Comparison of ENCODE assay signal across 2 cellular contexts in the genomic region with DNA sequence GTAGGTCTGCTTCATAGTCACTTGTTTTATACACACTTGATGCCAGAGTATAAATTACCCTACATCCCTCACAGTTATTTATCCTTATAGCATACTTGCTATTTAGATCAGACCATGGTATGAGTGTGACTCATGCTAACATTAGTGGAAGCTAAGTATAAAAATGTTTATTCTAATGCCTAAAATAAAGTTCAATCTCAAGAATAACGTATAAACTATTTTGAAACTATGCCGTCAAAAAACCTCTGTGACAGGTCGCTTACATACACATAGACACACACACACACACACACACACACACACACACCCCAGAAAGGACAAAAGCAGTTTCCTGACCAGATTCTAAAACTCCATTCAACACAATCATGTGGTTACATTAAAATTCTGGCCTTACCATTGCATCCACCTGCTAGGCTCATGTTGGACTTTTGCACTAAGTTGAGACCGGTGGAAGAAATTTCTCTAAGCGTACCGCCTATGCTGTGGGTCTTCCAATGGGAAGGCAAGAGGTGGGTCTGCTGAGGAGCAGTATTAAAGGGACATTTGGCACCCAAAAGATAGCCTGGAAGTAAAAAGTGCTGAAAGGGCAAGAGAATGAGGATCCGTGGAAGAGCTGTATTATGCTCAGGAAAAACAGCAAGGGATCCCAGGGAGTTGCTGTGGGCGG.
TF ChIP-seq lines count a peak whose summit lies in the region.

No MANE protein-coding gene starts in this region.

TF ChIP-seq in GM23338, 12 proteins besides CTCF, POLR2A, EP300 and RAD21 (continued from another document and continues in another):
- TF ChIP-seq, protein P1, sequence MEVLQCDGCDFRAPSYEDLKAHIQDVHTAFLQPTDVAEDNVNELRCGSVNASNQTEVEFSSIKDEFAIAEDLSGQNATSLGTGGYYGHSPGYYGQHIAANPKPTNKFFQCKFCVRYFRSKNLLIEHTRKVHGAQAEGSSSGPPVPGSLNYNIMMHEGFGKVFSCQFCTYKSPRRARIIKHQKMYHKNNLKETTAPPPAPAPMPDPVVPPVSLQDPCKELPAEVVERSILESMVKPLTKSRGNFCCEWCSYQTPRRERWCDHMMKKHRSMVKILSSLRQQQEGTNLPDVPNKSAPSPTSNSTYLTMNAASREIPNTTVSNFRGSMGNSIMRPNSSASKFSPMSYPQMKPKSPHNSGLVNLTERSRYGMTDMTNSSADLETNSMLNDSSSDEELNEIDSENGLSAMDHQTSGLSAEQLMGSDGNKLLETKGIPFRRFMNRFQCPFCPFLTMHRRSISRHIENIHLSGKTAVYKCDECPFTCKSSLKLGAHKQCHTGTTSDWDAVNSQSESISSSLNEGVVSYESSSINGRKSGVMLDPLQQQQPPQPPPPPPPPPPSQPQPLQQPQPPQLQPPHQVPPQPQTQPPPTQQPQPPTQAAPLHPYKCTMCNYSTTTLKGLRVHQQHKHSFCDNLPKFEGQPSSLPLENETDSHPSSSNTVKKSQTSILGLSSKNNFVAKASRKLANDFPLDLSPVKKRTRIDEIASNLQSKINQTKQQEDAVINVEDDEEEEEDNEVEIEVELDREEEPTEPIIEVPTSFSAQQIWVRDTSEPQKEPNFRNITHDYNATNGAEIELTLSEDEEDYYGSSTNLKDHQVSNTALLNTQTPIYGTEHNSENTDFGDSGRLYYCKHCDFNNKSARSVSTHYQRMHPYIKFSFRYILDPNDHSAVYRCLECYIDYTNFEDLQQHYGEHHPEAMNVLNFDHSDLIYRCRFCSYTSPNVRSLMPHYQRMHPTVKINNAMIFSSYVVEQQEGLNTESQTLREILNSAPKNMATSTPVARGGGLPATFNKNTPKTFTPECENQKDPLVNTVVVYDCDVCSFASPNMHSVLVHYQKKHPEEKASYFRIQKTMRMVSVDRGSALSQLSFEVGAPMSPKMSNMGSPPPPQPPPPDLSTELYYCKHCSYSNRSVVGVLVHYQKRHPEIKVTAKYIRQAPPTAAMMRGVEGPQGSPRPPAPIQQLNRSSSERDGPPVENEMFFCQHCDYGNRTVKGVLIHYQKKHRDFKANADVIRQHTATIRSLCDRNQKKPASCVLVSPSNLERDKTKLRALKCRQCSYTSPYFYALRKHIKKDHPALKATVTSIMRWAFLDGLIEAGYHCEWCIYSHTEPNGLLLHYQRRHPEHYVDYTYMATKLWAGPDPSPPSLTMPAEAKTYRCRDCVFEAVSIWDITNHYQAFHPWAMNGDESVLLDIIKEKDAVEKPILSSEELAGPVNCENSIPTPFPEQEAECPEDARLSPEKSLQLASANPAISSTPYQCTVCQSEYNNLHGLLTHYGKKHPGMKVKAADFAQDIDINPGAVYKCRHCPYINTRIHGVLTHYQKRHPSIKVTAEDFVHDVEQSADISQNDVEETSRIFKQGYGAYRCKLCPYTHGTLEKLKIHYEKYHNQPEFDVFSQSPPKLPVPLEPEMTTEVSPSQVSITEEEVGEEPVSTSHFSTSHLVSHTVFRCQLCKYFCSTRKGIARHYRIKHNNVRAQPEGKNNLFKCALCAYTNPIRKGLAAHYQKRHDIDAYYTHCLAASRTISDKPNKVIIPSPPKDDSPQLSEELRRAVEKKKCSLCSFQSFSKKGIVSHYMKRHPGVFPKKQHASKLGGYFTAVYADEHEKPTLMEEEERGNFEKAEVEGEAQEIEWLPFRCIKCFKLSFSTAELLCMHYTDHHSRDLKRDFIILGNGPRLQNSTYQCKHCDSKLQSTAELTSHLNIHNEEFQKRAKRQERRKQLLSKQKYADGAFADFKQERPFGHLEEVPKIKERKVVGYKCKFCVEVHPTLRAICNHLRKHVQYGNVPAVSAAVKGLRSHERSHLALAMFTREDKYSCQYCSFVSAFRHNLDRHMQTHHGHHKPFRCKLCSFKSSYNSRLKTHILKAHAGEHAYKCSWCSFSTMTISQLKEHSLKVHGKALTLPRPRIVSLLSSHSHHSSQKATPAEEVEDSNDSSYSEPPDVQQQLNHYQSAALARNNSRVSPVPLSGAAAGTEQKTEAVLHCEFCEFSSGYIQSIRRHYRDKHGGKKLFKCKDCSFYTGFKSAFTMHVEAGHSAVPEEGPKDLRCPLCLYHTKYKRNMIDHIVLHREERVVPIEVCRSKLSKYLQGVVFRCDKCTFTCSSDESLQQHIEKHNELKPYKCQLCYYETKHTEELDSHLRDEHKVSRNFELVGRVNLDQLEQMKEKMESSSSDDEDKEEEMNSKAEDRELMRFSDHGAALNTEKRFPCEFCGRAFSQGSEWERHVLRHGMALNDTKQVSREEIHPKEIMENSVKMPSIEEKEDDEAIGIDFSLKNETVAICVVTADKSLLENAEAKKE (CRISPR knock-in tag; IDR thresholded peaks at IDR 0.05) = no peak
- TF ChIP-seq EZH2phosphoT487 (IDR thresholded peaks at IDR 0.05; ENCODE audit: unreplicated experiment) (no peak), ZNF114 (CRISPR knock-in tag; IDR thresholded peaks at IDR 0.05) (no peak), EZH2 (IDR thresholded peaks at IDR 0.05; ENCODE audit: low read depth, unreplicated experiment) (no peak), CREB1 (CRISPR knock-in tag; IDR thresholded peaks at IDR 0.05; ENCODE audit: low read depth) (no peak), JUNB (IDR thresholded peaks at IDR 0.05; ENCODE audit: unreplicated experiment) (no peak), STAT1 (IDR thresholded peaks at IDR 0.05; ENCODE audit: unreplicated experiment) (no peak)
- TF ChIP-seq, protein P2, sequence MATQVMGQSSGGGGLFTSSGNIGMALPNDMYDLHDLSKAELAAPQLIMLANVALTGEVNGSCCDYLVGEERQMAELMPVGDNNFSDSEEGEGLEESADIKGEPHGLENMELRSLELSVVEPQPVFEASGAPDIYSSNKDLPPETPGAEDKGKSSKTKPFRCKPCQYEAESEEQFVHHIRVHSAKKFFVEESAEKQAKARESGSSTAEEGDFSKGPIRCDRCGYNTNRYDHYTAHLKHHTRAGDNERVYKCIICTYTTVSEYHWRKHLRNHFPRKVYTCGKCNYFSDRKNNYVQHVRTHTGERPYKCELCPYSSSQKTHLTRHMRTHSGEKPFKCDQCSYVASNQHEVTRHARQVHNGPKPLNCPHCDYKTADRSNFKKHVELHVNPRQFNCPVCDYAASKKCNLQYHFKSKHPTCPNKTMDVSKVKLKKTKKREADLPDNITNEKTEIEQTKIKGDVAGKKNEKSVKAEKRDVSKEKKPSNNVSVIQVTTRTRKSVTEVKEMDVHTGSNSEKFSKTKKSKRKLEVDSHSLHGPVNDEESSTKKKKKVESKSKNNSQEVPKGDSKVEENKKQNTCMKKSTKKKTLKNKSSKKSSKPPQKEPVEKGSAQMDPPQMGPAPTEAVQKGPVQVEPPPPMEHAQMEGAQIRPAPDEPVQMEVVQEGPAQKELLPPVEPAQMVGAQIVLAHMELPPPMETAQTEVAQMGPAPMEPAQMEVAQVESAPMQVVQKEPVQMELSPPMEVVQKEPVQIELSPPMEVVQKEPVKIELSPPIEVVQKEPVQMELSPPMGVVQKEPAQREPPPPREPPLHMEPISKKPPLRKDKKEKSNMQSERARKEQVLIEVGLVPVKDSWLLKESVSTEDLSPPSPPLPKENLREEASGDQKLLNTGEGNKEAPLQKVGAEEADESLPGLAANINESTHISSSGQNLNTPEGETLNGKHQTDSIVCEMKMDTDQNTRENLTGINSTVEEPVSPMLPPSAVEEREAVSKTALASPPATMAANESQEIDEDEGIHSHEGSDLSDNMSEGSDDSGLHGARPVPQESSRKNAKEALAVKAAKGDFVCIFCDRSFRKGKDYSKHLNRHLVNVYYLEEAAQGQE (IDR thresholded peaks at IDR 0.05; ENCODE audit: unreplicated experiment) = no peak

TF ChIP-seq in WTC11, 78 proteins besides CTCF, POLR2A, EP300 and RAD21 (continued from another document):
- TF ChIP-seq, protein P3, sequence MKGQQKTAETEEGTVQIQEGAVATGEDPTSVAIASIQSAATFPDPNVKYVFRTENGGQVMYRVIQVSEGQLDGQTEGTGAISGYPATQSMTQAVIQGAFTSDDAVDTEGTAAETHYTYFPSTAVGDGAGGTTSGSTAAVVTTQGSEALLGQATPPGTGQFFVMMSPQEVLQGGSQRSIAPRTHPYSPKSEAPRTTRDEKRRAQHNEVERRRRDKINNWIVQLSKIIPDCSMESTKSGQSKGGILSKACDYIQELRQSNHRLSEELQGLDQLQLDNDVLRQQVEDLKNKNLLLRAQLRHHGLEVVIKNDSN (CRISPR knock-in tag; IDR thresholded peaks at IDR 0.05) = no peak
- TF ChIP-seq GABPB1 (CRISPR knock-in tag; IDR thresholded peaks at IDR 0.05) = no peak
- no peak for TF ChIP-seq SMAD3 (CRISPR knock-in tag; IDR thresholded peaks at IDR 0.05; ENCODE audit: borderline replicate concordance)
- TF ChIP-seq, protein P4, sequence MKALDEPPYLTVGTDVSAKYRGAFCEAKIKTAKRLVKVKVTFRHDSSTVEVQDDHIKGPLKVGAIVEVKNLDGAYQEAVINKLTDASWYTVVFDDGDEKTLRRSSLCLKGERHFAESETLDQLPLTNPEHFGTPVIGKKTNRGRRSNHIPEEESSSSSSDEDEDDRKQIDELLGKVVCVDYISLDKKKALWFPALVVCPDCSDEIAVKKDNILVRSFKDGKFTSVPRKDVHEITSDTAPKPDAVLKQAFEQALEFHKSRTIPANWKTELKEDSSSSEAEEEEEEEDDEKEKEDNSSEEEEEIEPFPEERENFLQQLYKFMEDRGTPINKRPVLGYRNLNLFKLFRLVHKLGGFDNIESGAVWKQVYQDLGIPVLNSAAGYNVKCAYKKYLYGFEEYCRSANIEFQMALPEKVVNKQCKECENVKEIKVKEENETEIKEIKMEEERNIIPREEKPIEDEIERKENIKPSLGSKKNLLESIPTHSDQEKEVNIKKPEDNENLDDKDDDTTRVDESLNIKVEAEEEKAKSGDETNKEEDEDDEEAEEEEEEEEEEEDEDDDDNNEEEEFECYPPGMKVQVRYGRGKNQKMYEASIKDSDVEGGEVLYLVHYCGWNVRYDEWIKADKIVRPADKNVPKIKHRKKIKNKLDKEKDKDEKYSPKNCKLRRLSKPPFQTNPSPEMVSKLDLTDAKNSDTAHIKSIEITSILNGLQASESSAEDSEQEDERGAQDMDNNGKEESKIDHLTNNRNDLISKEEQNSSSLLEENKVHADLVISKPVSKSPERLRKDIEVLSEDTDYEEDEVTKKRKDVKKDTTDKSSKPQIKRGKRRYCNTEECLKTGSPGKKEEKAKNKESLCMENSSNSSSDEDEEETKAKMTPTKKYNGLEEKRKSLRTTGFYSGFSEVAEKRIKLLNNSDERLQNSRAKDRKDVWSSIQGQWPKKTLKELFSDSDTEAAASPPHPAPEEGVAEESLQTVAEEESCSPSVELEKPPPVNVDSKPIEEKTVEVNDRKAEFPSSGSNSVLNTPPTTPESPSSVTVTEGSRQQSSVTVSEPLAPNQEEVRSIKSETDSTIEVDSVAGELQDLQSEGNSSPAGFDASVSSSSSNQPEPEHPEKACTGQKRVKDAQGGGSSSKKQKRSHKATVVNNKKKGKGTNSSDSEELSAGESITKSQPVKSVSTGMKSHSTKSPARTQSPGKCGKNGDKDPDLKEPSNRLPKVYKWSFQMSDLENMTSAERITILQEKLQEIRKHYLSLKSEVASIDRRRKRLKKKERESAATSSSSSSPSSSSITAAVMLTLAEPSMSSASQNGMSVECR (CRISPR knock-in tag; IDR thresholded peaks at IDR 0.05; ENCODE audit: borderline replicate concordance) = no peak
- TF ChIP-seq GTF2I (CRISPR knock-in tag; conservative IDR thresholded peaks at IDR 0.05) = no peak
- no peak for TF ChIP-seq ZNF232 (CRISPR knock-in tag; IDR thresholded peaks at IDR 0.05)
- no peak for TF ChIP-seq TEAD1 (CRISPR knock-in tag; IDR thresholded peaks at IDR 0.05)
- TF ChIP-seq ESRRA (CRISPR knock-in tag; IDR thresholded peaks at IDR 0.05; ENCODE audit: borderline replicate concordance) = no peak
- TF ChIP-seq IRF2 (CRISPR knock-in tag; IDR thresholded peaks at IDR 0.05; ENCODE audit: borderline replicate concordance, low read depth) = no peak
- TF ChIP-seq, protein P5, sequence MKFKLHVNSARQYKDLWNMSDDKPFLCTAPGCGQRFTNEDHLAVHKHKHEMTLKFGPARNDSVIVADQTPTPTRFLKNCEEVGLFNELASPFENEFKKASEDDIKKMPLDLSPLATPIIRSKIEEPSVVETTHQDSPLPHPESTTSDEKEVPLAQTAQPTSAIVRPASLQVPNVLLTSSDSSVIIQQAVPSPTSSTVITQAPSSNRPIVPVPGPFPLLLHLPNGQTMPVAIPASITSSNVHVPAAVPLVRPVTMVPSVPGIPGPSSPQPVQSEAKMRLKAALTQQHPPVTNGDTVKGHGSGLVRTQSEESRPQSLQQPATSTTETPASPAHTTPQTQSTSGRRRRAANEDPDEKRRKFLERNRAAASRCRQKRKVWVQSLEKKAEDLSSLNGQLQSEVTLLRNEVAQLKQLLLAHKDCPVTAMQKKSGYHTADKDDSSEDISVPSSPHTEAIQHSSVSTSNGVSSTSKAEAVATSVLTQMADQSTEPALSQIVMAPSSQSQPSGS (CRISPR knock-in tag; IDR thresholded peaks at IDR 0.05; ENCODE audit: borderline replicate concordance, low read depth) = no peak
- TF ChIP-seq, protein P6, sequence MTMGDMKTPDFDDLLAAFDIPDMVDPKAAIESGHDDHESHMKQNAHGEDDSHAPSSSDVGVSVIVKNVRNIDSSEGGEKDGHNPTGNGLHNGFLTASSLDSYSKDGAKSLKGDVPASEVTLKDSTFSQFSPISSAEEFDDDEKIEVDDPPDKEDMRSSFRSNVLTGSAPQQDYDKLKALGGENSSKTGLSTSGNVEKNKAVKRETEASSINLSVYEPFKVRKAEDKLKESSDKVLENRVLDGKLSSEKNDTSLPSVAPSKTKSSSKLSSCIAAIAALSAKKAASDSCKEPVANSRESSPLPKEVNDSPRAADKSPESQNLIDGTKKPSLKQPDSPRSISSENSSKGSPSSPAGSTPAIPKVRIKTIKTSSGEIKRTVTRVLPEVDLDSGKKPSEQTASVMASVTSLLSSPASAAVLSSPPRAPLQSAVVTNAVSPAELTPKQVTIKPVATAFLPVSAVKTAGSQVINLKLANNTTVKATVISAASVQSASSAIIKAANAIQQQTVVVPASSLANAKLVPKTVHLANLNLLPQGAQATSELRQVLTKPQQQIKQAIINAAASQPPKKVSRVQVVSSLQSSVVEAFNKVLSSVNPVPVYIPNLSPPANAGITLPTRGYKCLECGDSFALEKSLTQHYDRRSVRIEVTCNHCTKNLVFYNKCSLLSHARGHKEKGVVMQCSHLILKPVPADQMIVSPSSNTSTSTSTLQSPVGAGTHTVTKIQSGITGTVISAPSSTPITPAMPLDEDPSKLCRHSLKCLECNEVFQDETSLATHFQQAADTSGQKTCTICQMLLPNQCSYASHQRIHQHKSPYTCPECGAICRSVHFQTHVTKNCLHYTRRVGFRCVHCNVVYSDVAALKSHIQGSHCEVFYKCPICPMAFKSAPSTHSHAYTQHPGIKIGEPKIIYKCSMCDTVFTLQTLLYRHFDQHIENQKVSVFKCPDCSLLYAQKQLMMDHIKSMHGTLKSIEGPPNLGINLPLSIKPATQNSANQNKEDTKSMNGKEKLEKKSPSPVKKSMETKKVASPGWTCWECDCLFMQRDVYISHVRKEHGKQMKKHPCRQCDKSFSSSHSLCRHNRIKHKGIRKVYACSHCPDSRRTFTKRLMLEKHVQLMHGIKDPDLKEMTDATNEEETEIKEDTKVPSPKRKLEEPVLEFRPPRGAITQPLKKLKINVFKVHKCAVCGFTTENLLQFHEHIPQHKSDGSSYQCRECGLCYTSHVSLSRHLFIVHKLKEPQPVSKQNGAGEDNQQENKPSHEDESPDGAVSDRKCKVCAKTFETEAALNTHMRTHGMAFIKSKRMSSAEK (CRISPR knock-in tag; IDR thresholded peaks at IDR 0.05; ENCODE audit: borderline replicate concordance) = no peak
- no peak for TF ChIP-seq KAT7 (CRISPR knock-in tag; IDR thresholded peaks at IDR 0.05; ENCODE audit: borderline replicate concordance)
- TF ChIP-seq TP53 (CRISPR knock-in tag; IDR thresholded peaks at IDR 0.05) = no peak
- TF ChIP-seq, protein P7, sequence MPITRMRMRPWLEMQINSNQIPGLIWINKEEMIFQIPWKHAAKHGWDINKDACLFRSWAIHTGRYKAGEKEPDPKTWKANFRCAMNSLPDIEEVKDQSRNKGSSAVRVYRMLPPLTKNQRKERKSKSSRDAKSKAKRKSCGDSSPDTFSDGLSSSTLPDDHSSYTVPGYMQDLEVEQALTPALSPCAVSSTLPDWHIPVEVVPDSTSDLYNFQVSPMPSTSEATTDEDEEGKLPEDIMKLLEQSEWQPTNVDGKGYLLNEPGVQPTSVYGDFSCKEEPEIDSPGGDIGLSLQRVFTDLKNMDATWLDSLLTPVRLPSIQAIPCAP (CRISPR knock-in tag; IDR thresholded peaks at IDR 0.05) = no peak
- no peak for TF ChIP-seq MXD4 (CRISPR knock-in tag; IDR thresholded peaks at IDR 0.05; ENCODE audit: borderline replicate concordance)
- no peak for TF ChIP-seq ZBTB21 (CRISPR knock-in tag; IDR thresholded peaks at IDR 0.05; ENCODE audit: borderline replicate concordance)
- no peak for TF ChIP-seq CBFB (CRISPR knock-in tag; IDR thresholded peaks at IDR 0.05; ENCODE audit: low read depth)
